In genomic region chr3:125594581-125595011, GRCh38 we compare ENCODE assay signal across 8 cellular contexts. TPM values are rescaled to one million over a fixed set of nuclear protein-coding genes. Genes with fewer than 3 reads are reported as not detected.
A peak's percentile ranks its signal among the peaks of the same experiment; 100 is the strongest.
DNase-seq lines count a peak whose midpoint lies in the region; ATAC-seq and TF ChIP-seq lines count a peak whose summit lies in the region.

No MANE protein-coding gene starts in this region.

- H3K4me3 Mint-ChIP-seq in activated naive CD4-positive, alpha-beta T cell treated with anti-CD3 and anti-CD28 coated beads for 36 hours, result peak overlapping the region; percentile 99
- peak overlapping the region; percentile 95 for H3K4me3 Mint-ChIP-seq in WTC11

- peak; percentile 14 for DNase-seq in activated naive CD4-positive, alpha-beta T cell treated with anti-CD3 and anti-CD28 coated beads for 36 hours
- no peak for DNase-seq in activated naive CD4-positive, alpha-beta T cell treated with anti-CD3 and anti-CD28 coated beads, Interleukin-2, amount 50 U/mL, for 16 hours
- no peak for DNase-seq in WTC11 (ENCODE audit: low spot score)
- DNase-seq in foreskin fibroblast, result peak; percentile 12 to 54
- DNase-seq in pons (ENCODE audit: low spot score), result peak; percentile 31
- no peak for DNase-seq in posterior vena cava (ENCODE audit: low spot score)

- ATAC-seq in WTC11, result no peak
- no peak for ATAC-seq in HG03095 (IDR thresholded peaks at IDR 0.05; ENCODE audit: unreplicated experiment)
- no peak for ATAC-seq in HG03280 (IDR thresholded peaks at IDR 0.05; ENCODE audit: unreplicated experiment)

- CTCF ChIA-PET in activated naive CD4-positive, alpha-beta T cell treated with anti-CD3 and anti-CD28 coated beads for 36 hours (lab: Charles Lee), result no interaction called here
- CTCF ChIA-PET in WTC11 (lab: Charles Lee), result interaction anchor here (2.9 kb wide), 1 partner anchor 9 kb away, joined by 17 read pairs; no protein-coding TSS in a partner anchor

- peaks cover 38% of the 10 kb centered on the region for H3K4me1 Mint-ChIP-seq in activated naive CD4-positive, alpha-beta T cell treated with anti-CD3 and anti-CD28 coated beads for 36 hours (ENCODE audit: low read depth)
- peaks cover 26% of the 10 kb centered on the region for H3K4me1 Mint-ChIP-seq in WTC11

- no peak for TF ChIP-seq CTCF in WTC11 (IDR thresholded peaks at IDR 0.05)
- no peak for TF ChIP-seq CTCF in foreskin fibroblast (IDR thresholded peaks at IDR 0.05; ENCODE audit: low read depth, low read length)

- H3K9me3 Mint-ChIP-seq in activated naive CD4-positive, alpha-beta T cell treated with anti-CD3 and anti-CD28 coated beads for 36 hours, result no peaks in the 10 kb centered on the region
- H3K9me3 Mint-ChIP-seq in WTC11, result no peaks in the 10 kb centered on the region

- H3K27me3 Mint-ChIP-seq in activated naive CD4-positive, alpha-beta T cell treated with anti-CD3 and anti-CD28 coated beads for 36 hours (ENCODE audit: low read depth), result no peaks in the 10 kb centered on the region
- H3K27me3 Mint-ChIP-seq in WTC11 (ENCODE audit: low read depth), result no peaks in the 10 kb centered on the region; the same call in 1 of the 2 replicates

- peaks cover 6% of the 10 kb centered on the region for H3K36me3 Mint-ChIP-seq in activated naive CD4-positive, alpha-beta T cell treated with anti-CD3 and anti-CD28 coated beads for 36 hours (ENCODE audit: low read depth)
- H3K36me3 Mint-ChIP-seq in WTC11, result 0 out of 2 replicates have a peak, but pooled peaks cover 4% of the 10 kb centered on the region

- H3K27ac Mint-ChIP-seq in activated naive CD4-positive, alpha-beta T cell treated with anti-CD3 and anti-CD28 coated beads for 36 hours, result peak overlapping the region; percentile 88
- H3K27ac Mint-ChIP-seq in WTC11, result peak overlapping the region; percentile 96

- peak overlapping the region; percentile 72 to 97 for H3K4me3 ChIP-seq in foreskin fibroblast (ENCODE audit: low read depth in 1 of 2, low read length in 2 of 2)

- POLR2A ChIA-PET in WTC11 (lab: Charles Lee), result no interaction called here

- intact Hi-C loops in activated naive CD4-positive, alpha-beta T cell treated with anti-CD3 and anti-CD28 coated beads for 36 hours (cut with micrococcal nuclease), result loop anchor here (1.0 to 5.0 kb wide), 7 partner anchors 9 to 864 kb away; partner anchors contain the start of genes SNX4, UMPS and ZNF148
- intact Hi-C loops in posterior vena cava (cut with DNase I), result no loop called here

TF ChIP-seq in WTC11, 78 proteins besides CTCF, POLR2A, EP300 and RAD21:
- TF ChIP-seq ZNF232 (CRISPR knock-in tag; IDR thresholded peaks at IDR 0.05), result 0 out of 2 replicates have a peak, but pooled peaks have one; percentile 10
- TF ChIP-seq NFYB (CRISPR knock-in tag; conservative IDR thresholded peaks at IDR 0.05; ENCODE audit: low read depth), result no peak

RNA-seq across cellular contexts. Expression of gene OSBPL11, which starts 0.7 kb away (rescaled TPM):
- 1 to 10 TPM; 9.1 to 9.9 TPM for total RNA-seq in activated naive CD4-positive, alpha-beta T cell treated with anti-CD3 and anti-CD28 coated beads for 36 hours
- total RNA-seq in WTC11 (2021) (13.1 to 14.5 TPM (median 14.3 TPM) in 3 replicates), posterior vena cava (10 to 100 TPM; 13.6 to 14.7 TPM)

Comparison
In these comparisons a context has a peak if more than half of its experiments do, and no peak if none do; other contexts are left out.
1. DNase-seq: peak in activated naive CD4-positive, alpha-beta T cell treated with anti-CD3 and anti-CD28 coated beads for 36 hours (single experiment), foreskin fibroblast (2 of 2) and pons (single experiment); none in activated naive CD4-positive, alpha-beta T cell treated with anti-CD3 and anti-CD28 coated beads, Interleukin-2, amount 50 U/mL, for 16 hours (single experiment), WTC11 (single experiment) and posterior vena cava (single experiment).